In genomic region chr12:48827513-48828096, GRCh38 we compare ENCODE assay signal across 23 cellular contexts. TPM values are rescaled to one million over a fixed set of nuclear protein-coding genes. Genes with fewer than 3 reads are reported as not detected.
DNase-seq lines count a peak whose midpoint lies in the region; ATAC-seq and TF ChIP-seq lines count a peak whose summit lies in the region.
"Had no signal": no experiment of that assay in that cellular context is flagged by ENCODE, and none has a peak within 500 bp of the region (broad histone marks: within the 10 kb centered on the region; RNA-seq: fewer than 3 reads in every experiment).

No MANE protein-coding gene starts in this region.

- no peak for TF ChIP-seq CTCF in Peyer's patch (IDR thresholded peaks at IDR 0.05)
- TF ChIP-seq CTCF in smooth muscle cell (IDR thresholded peaks at IDR 0.05; ENCODE audit: borderline replicate concordance, insufficient read depth, poor library complexity, severe bottlenecking) = no peak

- H4K20me1 ChIP-seq in smooth muscle cell (ENCODE audit: low read depth) = peaks cover 19% of the 10 kb centered on the region

- H3K4me3 ChIP-seq in trophoblast cell (ENCODE audit: low read depth, low read length) (peak overlapping the region; percentile 5), Peyer's patch (no peak overlapping the region), smooth muscle cell (no peak overlapping the region)

- no peak overlapping the region for H3K23ac ChIP-seq in trophoblast cell (ENCODE audit: low read length)

- H3K14ac ChIP-seq in trophoblast cell (ENCODE audit: low read length) = no peak overlapping the region

- no peaks in the 10 kb centered on the region for H3K9me3 ChIP-seq in trophoblast cell (ENCODE audit: insufficient read depth, low read depth, low read length)
- no peaks in the 10 kb centered on the region for H3K9me3 ChIP-seq in Peyer's patch
- H3K9me3 ChIP-seq in smooth muscle cell (replicated peaks; ENCODE audit: low read depth) = no peaks in the 10 kb centered on the region

- peak; percentile 13 for ATAC-seq in stimulated activated naive CD8-positive, alpha-beta T cell treated with anti-CD3 and anti-CD28 coated beads, Interleukin-15, amount 100 ng/mL, for 72 hours
- no peak for ATAC-seq in stimulated activated naive CD8-positive, alpha-beta T cell treated with anti-CD3 and anti-CD28 coated beads, Interleukin-15, Interleukin-2, amounts not matched to agents 100 U/mL and 50 U/mL, for 24 hours

- no peaks in the 10 kb centered on the region for H3K4me1 Mint-ChIP-seq in stimulated activated naive CD8-positive, alpha-beta T cell treated with anti-CD3 and anti-CD28 coated beads, Interleukin-15, amount 100 ng/mL, for 72 hours

- no peak overlapping the region for H3K4ac ChIP-seq in trophoblast cell (ENCODE audit: low read depth, low read length)

- no peak for DNase-seq in stimulated activated naive CD8-positive, alpha-beta T cell treated with anti-CD3 and anti-CD28 coated beads, Interleukin-15, amount 100 ng/mL, for 72 hours
- no peak for DNase-seq in stimulated activated naive CD8-positive, alpha-beta T cell treated with anti-CD3 and anti-CD28 coated beads, Interleukin-15, Interleukin-2, amounts not matched to agents 100 U/mL and 50 U/mL, for 24 hours
- DNase-seq in cerebellar cortex (ENCODE audit: low spot score) (peak; percentile 20), trophoblast cell (no peak), Peyer's patch (no peak), smooth muscle cell (lab: John Stamatoyannopoulos, UW; ENCODE audit: unreplicated experiment) (no peak)
- DNase-seq: Calu3; CD8-positive, alpha-beta memory T cell; DMS53; EL; H9; IMR-90; NCI-H1105; NCI-H146; NCI-H2029 treated with DMSO at 0.1 percent for 48 hours; NCI-H2171; NCI-H345; NCI-H524 treated with DMSO at 0.1 percent for 48 hours; NCI-H82; OCI-M1; SHP77 had no signal

- H2AFZ ChIP-seq in trophoblast cell (ENCODE audit: insufficient read depth, low read length, poor library complexity) (no peak overlapping the region), smooth muscle cell (ENCODE audit: low read depth) (no peak overlapping the region)

- no peak overlapping the region for H2BK5ac ChIP-seq in trophoblast cell (ENCODE audit: low read depth, low read length, poor library complexity)

- no peak overlapping the region for H3K9ac ChIP-seq in trophoblast cell (ENCODE audit: low read length)
- no peak overlapping the region for H3K9ac ChIP-seq in smooth muscle cell (ENCODE audit: low read depth)

- no peak overlapping the region for H4K91ac ChIP-seq in trophoblast cell (ENCODE audit: low read depth, low read length)

- no peaks in the 10 kb centered on the region for H3F3A ChIP-seq in smooth muscle cell (ENCODE audit: low read depth)

- H3K4me1 ChIP-seq in trophoblast cell (ENCODE audit: control insufficient read depth in 1 of 2, insufficient read depth in 2 of 2, low read length in 2 of 2) (no peaks in the 10 kb centered on the region), Peyer's patch (no peaks in the 10 kb centered on the region), smooth muscle cell (ENCODE audit: low read depth) (no peaks in the 10 kb centered on the region)

- H3K36me3 ChIP-seq in trophoblast cell (ENCODE audit: control insufficient read depth in 1 of 2, insufficient read depth in 2 of 2, low read length in 2 of 2) (peaks cover 82 to 94% of the 10 kb centered on the region in 2 experiments), Peyer's patch (peaks cover 0 to 52% (median 0%) of the 10 kb centered on the region in 3 donors), smooth muscle cell (ENCODE audit: low read depth) (no peaks in the 10 kb centered on the region)

- no peak overlapping the region for H2BK120ac ChIP-seq in trophoblast cell (ENCODE audit: insufficient read depth, low read length, poor library complexity)

- no peaks in the 10 kb centered on the region for H3K9me3 Mint-ChIP-seq in stimulated activated naive CD8-positive, alpha-beta T cell treated with anti-CD3 and anti-CD28 coated beads, Interleukin-15, amount 100 ng/mL, for 72 hours
- H3K9me3 Mint-ChIP-seq: CD8-positive, alpha-beta memory T cell; H9 had no signal

- H3K79me1 ChIP-seq in trophoblast cell (ENCODE audit: low read length) = no peaks in the 10 kb centered on the region

- H2BK12ac ChIP-seq in trophoblast cell (ENCODE audit: low read length) = no peak overlapping the region

- no CpG with 5 or more reads among the region's 17 CpGs for WGBS in trophoblast cell (ENCODE audit: extremely low coverage, insufficient coverage, insufficient read length)
- WGBS in smooth muscle cell (ENCODE audit: low lambda C conversion rate) = 96% methylated on average over 17 of the region's 17 CpGs

- H3K27me3 Mint-ChIP-seq in stimulated activated naive CD8-positive, alpha-beta T cell treated with anti-CD3 and anti-CD28 coated beads, Interleukin-15, amount 100 ng/mL, for 72 hours = no peaks in the 10 kb centered on the region

- H3K27me3 ChIP-seq in trophoblast cell (ENCODE audit: insufficient read depth, low read length) = no peaks in the 10 kb centered on the region
- H3K27me3 ChIP-seq in Peyer's patch = no peaks in the 10 kb centered on the region
- H3K27me3 ChIP-seq in smooth muscle cell (ENCODE audit: low read depth) = no peaks in the 10 kb centered on the region

- H3K27ac ChIP-seq in trophoblast cell (ENCODE audit: low read depth, low read length) = no peak overlapping the region
- no peak overlapping the region for H3K27ac ChIP-seq in Peyer's patch
- H3K27ac ChIP-seq in smooth muscle cell (ENCODE audit: low read depth) = no peak overlapping the region
- H3K27ac ChIP-seq: C4-2B had no signal

- no peak overlapping the region for H2AK5ac ChIP-seq in trophoblast cell (ENCODE audit: low read length)

- no peak overlapping the region for H4K8ac ChIP-seq in trophoblast cell (ENCODE audit: low read depth, low read length)

- H3K79me2 ChIP-seq in trophoblast cell (ENCODE audit: control insufficient read depth, insufficient read depth, low read length, poor library complexity) = no peaks in the 10 kb centered on the region
- no peaks in the 10 kb centered on the region for H3K79me2 ChIP-seq in smooth muscle cell (ENCODE audit: low read depth)

- no peak overlapping the region for H4K12ac ChIP-seq in trophoblast cell (ENCODE audit: low read depth, low read length)

- H3K27ac Mint-ChIP-seq in stimulated activated naive CD8-positive, alpha-beta T cell treated with anti-CD3 and anti-CD28 coated beads, Interleukin-15, amount 100 ng/mL, for 72 hours = no peak overlapping the region

- TF ChIP-seq POLR2A in Peyer's patch (IDR thresholded peaks at IDR 0.05) = no peak

- H3K4me3 Mint-ChIP-seq in stimulated activated naive CD8-positive, alpha-beta T cell treated with anti-CD3 and anti-CD28 coated beads, Interleukin-15, amount 100 ng/mL, for 72 hours = no peak overlapping the region
- H3K4me3 Mint-ChIP-seq: CD8-positive, alpha-beta memory T cell; H9 had no signal

- no peak overlapping the region for H3K18ac ChIP-seq in trophoblast cell (ENCODE audit: low read length)

- H3K4me2 ChIP-seq in trophoblast cell (ENCODE audit: low read length) = no peak overlapping the region
- no peak overlapping the region for H3K4me2 ChIP-seq in smooth muscle cell

RNA-seq across cellular contexts. Expression of gene CACNB3, which starts 9.3 kb away (rescaled TPM):
- polyA plus RNA-seq in trophoblast cell (2013) = 36.8 and 42.6 TPM in 2 replicates
- 10 to 100 TPM; 10.2 to 47.0 (median 35.6) TPM for total RNA-seq in Peyer's patch
- total RNA-seq in smooth muscle cell = 16.7 and 18.5 TPM in 2 replicates
- polyA plus RNA-seq in smooth muscle cell = 21.7 and 33.4 TPM in 2 replicates

RNA-seq across cellular contexts. Expression of gene DDX23, which starts 24.4 kb away (rescaled TPM):
- polyA plus RNA-seq in trophoblast cell (2013) = 67.7 and 72.6 TPM in 2 replicates
- 100 to 1,000 TPM in 2 of 4 donors, 10 to 100 TPM in 2; 68.0 to 143 (median 104) TPM for total RNA-seq in Peyer's patch
- 51.7 and 68.9 TPM in 2 replicates for total RNA-seq in smooth muscle cell
- 41.6 and 44.9 TPM in 2 replicates for polyA plus RNA-seq in smooth muscle cell

RNA-seq across cellular contexts. Expression of gene RND1, which starts 38.1 kb away (rescaled TPM):
- polyA plus RNA-seq in trophoblast cell (2013) = 1.3 and 1.7 TPM in 2 replicates
- 1 to 10 TPM in 2 of 4 donors, under 1 TPM in 1, not detected in 1; 0.80 to 2.2 (median 1.6) TPM for total RNA-seq in Peyer's patch
- total RNA-seq in smooth muscle cell = 0.13 TPM in 1 of 2 replicates, not detected in the other
- polyA plus RNA-seq in smooth muscle cell = 0.50 and 1.6 TPM in 2 replicates
- total RNA-seq: RPMI7951 had no signal

RNA-seq across cellular contexts. Expression of gene ADCY6, which starts 38.7 kb away (rescaled TPM):
- polyA plus RNA-seq in trophoblast cell (2013) = 20.9 and 22.1 TPM in 2 replicates
- 100 to 1,000 TPM in 3 of 4 donors, 10 to 100 TPM in 1; 71.3 to 175 (median 129) TPM for total RNA-seq in Peyer's patch
- total RNA-seq in smooth muscle cell = 23.4 and 31.0 TPM in 2 replicates
- 18.8 and 21.5 TPM in 2 replicates for polyA plus RNA-seq in smooth muscle cell
- polyA plus RNA-seq: CD8-positive, alpha-beta memory T cell had no signal
